In genomic region chr14:89089330-89089729, GRCh38 we compare ENCODE assay signal across 2 cellular contexts.
TF ChIP-seq lines count a peak whose summit lies in the region.

No MANE protein-coding gene starts in this region.

TF ChIP-seq in HepG2, 621 proteins besides CTCF, POLR2A, EP300 and RAD21 (continued from another document):
- TF ChIP-seq ZNF142 (CRISPR knock-in tag; IDR thresholded peaks at IDR 0.05) (no peak), ZBTB4 (CRISPR knock-in tag; IDR thresholded peaks at IDR 0.05; ENCODE audit: borderline replicate concordance) (no peak), ATF7 (IDR thresholded peaks at IDR 0.05) (0 out of 2 replicates have a peak, but pooled peaks have one; percentile 21), ATF7 (CRISPR knock-in tag; IDR thresholded peaks at IDR 0.05) (no peak)

TF ChIP-seq in IMR-90, 13 proteins besides CTCF, POLR2A, EP300 and RAD21 (continued from another document):
- TF ChIP-seq USF2 (IDR thresholded peaks at IDR 0.05; ENCODE audit: low read depth, low read length) (no peak), BHLHE40 (IDR thresholded peaks at IDR 0.05; ENCODE audit: low read depth, low read length) (no peak), RCOR1 (IDR thresholded peaks at IDR 0.05; ENCODE audit: insufficient replicate concordance, low read length) (no peak), RFX5 (IDR thresholded peaks at IDR 0.05; ENCODE audit: low read depth, low read length) (no peak), SMC3 (IDR thresholded peaks at IDR 0.05; ENCODE audit: low read depth, low read length) (no peak), ELK1 (IDR thresholded peaks at IDR 0.05; ENCODE audit: borderline replicate concordance, low read depth, low read length) (no peak)
